2 cellular contexts compared by ENCODE assay signal in genomic region chr15:101132390-101133180, GRCh38.
TF ChIP-seq lines count a peak whose summit lies in the region.

No MANE protein-coding gene starts in this region.

TF ChIP-seq in A549, 52 proteins besides CTCF, POLR2A, EP300 and RAD21 (continued from another document):
- peak; percentile 77 for TF ChIP-seq MAFK (IDR thresholded peaks at IDR 0.05; ENCODE audit: partially characterized antibody)

TF ChIP-seq in H1, 55 proteins besides CTCF, POLR2A, EP300 and RAD21 (continued from another document):
- TF ChIP-seq SUZ12 (IDR thresholded peaks at IDR 0.05; ENCODE audit: low read length) (no peak), SIN3A (conservative IDR thresholded peaks at IDR 0.05 in 1 of 2, IDR thresholded peaks at IDR 0.05 in 1 of 2; ENCODE audit: low read depth in 1 of 2, low read length in 2 of 2) (no peak), ASH2L (IDR thresholded peaks at IDR 0.05; ENCODE audit: low read length) (no peak), CREB1 (IDR thresholded peaks at IDR 0.05) (no peak), CEBPB (IDR thresholded peaks at IDR 0.05; ENCODE audit: low read depth, low read length) (no peak), RFX5 (IDR thresholded peaks at IDR 0.05; ENCODE audit: borderline replicate concordance, low read depth, low read length) (no peak)
TF ChIP-seq in H1: peak in this region for 0.
